Comparison of ENCODE assay signal across 1 cellular context in genomic region chr1:226940806-226941067, GRCh38.
TF ChIP-seq lines count a peak whose summit lies in the region.

No MANE protein-coding gene starts in this region.

TF ChIP-seq in GM23338, 12 proteins besides CTCF, POLR2A, EP300 and RAD21 (continued from another document):
- no peak for TF ChIP-seq ZNF462 (CRISPR knock-in tag; IDR thresholded peaks at IDR 0.05)
